Comparison of ENCODE assay signal across 8 cellular contexts in genomic region chr6:42449917-42450313, GRCh38. TPM values are rescaled to one million over a fixed set of nuclear protein-coding genes. Genes with fewer than 3 reads are reported as not detected.
A peak's percentile ranks its signal among the peaks of the same experiment; 100 is the strongest.
DNase-seq lines count a peak whose midpoint lies in the region; ATAC-seq and TF ChIP-seq lines count a peak whose summit lies in the region.

No MANE protein-coding gene starts in this region.

- ATAC-seq in CD8-positive, alpha-beta T cell = no peak
- ATAC-seq in central memory CD8-positive, alpha-beta T cell (replicated peaks; ENCODE audit: extremely low read depth, poor library complexity, severe bottlenecking) = no peak
- no peak for ATAC-seq in GM19035 (IDR thresholded peaks at IDR 0.05; ENCODE audit: unreplicated experiment)

- DNase-seq in CD8-positive, alpha-beta T cell = no peak
- DNase-seq in M059J (ENCODE audit: low read depth) (peak; percentile 25), NCI-H2196 treated with DMSO at 0.1 percent for 48 hours (lab: John Stamatoyannopoulos, UW; ENCODE audit: unreplicated experiment) (no peak), HuH-7.5 (ENCODE audit: low spot score) (no peak), posterior cingulate gyrus (no peak)
- no peak for DNase-seq in central memory CD8-positive, alpha-beta T cell (ENCODE audit: low spot score in 2 of 2)

- H3K9me3 ChIP-seq in CD8-positive, alpha-beta T cell (ENCODE audit: low read length) = no peaks in the 10 kb centered on the region

- H3K27ac ChIP-seq in CD8-positive, alpha-beta T cell (ENCODE audit: low read depth, low read length) = peak overlapping the region; percentile 17

- peak overlapping the region; percentile 100 for H3K4me3 Mint-ChIP-seq in CD8-positive, alpha-beta T cell
- H3K4me3 Mint-ChIP-seq in central memory CD8-positive, alpha-beta T cell = peak overlapping the region; percentile 90
- H3K4me3 Mint-ChIP-seq in nephron = peak overlapping the region; percentile 99

- no peaks in the 10 kb centered on the region for H3K9me3 Mint-ChIP-seq in CD8-positive, alpha-beta T cell
- no peaks in the 10 kb centered on the region for H3K9me3 Mint-ChIP-seq in central memory CD8-positive, alpha-beta T cell
- H3K9me3 Mint-ChIP-seq in nephron = no peaks in the 10 kb centered on the region

- POLR2A ChIA-PET in CD8-positive, alpha-beta T cell (lab: Charles Lee) = interaction anchor here (1.0 to 8.1 kb wide), 5 partner anchors 14 to 189 kb away, joined by 3 to 115 read pairs (median 5); no protein-coding TSS in a partner anchor

- H3K27ac Mint-ChIP-seq in CD8-positive, alpha-beta T cell = peak overlapping the region; percentile 93
- H3K27ac Mint-ChIP-seq in central memory CD8-positive, alpha-beta T cell (ENCODE audit: low read depth) = peak overlapping the region; percentile 76
- H3K27ac Mint-ChIP-seq in nephron = peak overlapping the region; percentile 95 to 99 (median 97)

- CTCF ChIA-PET in CD8-positive, alpha-beta T cell (lab: Charles Lee) = interaction anchor here (0.6 to 2.1 kb wide), 3 partner anchors 8 to 195 kb away, joined by 4 to 6 read pairs (median 5); no protein-coding TSS in a partner anchor

- peaks cover 29% of the 10 kb centered on the region for H3K4me1 ChIP-seq in CD8-positive, alpha-beta T cell (ENCODE audit: insufficient read depth, low read length)

- H3K4me1 Mint-ChIP-seq in CD8-positive, alpha-beta T cell (ENCODE audit: low read depth) = peaks cover 63% of the 10 kb centered on the region
- peaks cover 71% of the 10 kb centered on the region for H3K4me1 Mint-ChIP-seq in central memory CD8-positive, alpha-beta T cell
- H3K4me1 Mint-ChIP-seq in nephron = peaks cover 44% of the 10 kb centered on the region

- peak overlapping the region; percentile 98 for H3K4me3 ChIP-seq in CD8-positive, alpha-beta T cell (ENCODE audit: low read depth, low read length)

- peaks cover 36% of the 10 kb centered on the region for H3K36me3 Mint-ChIP-seq in CD8-positive, alpha-beta T cell
- peaks cover 14% of the 10 kb centered on the region for H3K36me3 Mint-ChIP-seq in central memory CD8-positive, alpha-beta T cell (ENCODE audit: insufficient read depth)
- peaks cover 17% of the 10 kb centered on the region for H3K36me3 Mint-ChIP-seq in nephron (ENCODE audit: low read depth)

- H3K36me3 ChIP-seq in CD8-positive, alpha-beta T cell (ENCODE audit: insufficient read depth, low read length) = no peaks in the 10 kb centered on the region

- H3K27me3 ChIP-seq in CD8-positive, alpha-beta T cell (ENCODE audit: insufficient read depth, low read length) = no peaks in the 10 kb centered on the region

- intact Hi-C loops in CD8-positive, alpha-beta T cell (cut with DNase I, micrococcal nuclease) = loop anchor here (1.0 to 5.0 kb wide), 9 partner anchors 8 to 188 kb away; no protein-coding TSS in a partner anchor
- intact Hi-C loops in posterior cingulate gyrus (cut with DNase I) = loop anchor here (5.0 kb wide), 1 partner anchor 82 kb away; no protein-coding TSS in a partner anchor

- H3K27me3 Mint-ChIP-seq in CD8-positive, alpha-beta T cell (ENCODE audit: low read depth) = no peaks in the 10 kb centered on the region
- H3K27me3 Mint-ChIP-seq in central memory CD8-positive, alpha-beta T cell = no peaks in the 10 kb centered on the region
- H3K27me3 Mint-ChIP-seq in nephron (ENCODE audit: low read depth) = peaks cover 14% of the 10 kb centered on the region

- TF ChIP-seq CTCF in CD8-positive, alpha-beta T cell (IDR thresholded peaks at IDR 0.05) = no peak
- no peak for TF ChIP-seq CTCF in nephron (IDR thresholded peaks at IDR 0.05; ENCODE audit: unreplicated experiment in 3 of 3)

RNA-seq across cellular contexts. Expression of gene TRERF1, which starts 1.8 kb away (rescaled TPM):
- 10 to 100 TPM; 20.2 to 20.4 TPM for total RNA-seq in CD8-positive, alpha-beta T cell
- total RNA-seq in M059J (2014; rRNA removed; shearing (Covaris generic)) = 6.2 and 8.5 TPM in 2 replicates
